12 cellular contexts compared by ENCODE assay signal in genomic region chr6:127458817-127459216, GRCh38. TPM values are rescaled to one million over a fixed set of nuclear protein-coding genes. Genes with fewer than 3 reads are reported as not detected.
DNase-seq lines count a peak whose midpoint lies in the region; ATAC-seq and TF ChIP-seq lines count a peak whose summit lies in the region.
"Had no signal": no experiment of that assay in that cellular context is flagged by ENCODE, and none has a peak within 500 bp of the region (broad histone marks: within the 10 kb centered on the region; RNA-seq: fewer than 3 reads in every experiment).

No MANE protein-coding gene starts in this region.

- no peak for TF ChIP-seq EP300 in stomach (IDR thresholded peaks at IDR 0.05)

- H3K4me3 ChIP-seq in HFF-Myc (replicated peaks; ENCODE audit: low read depth, low read length) (0 out of 2 replicates have a peak overlapping the region, but pooled peaks have one; percentile 4), body of pancreas (no peak overlapping the region), stomach (peak overlapping the region; percentile 37 to 41 (median 40))

- peak; percentile 60 for ATAC-seq in body of pancreas
- no peak for ATAC-seq in activated T-cell treated with anti-CD3 and anti-CD28 coated beads, Interleukin-2, amount 50 U/mL, for 72 hours (replicated peaks in 1 of 2)
- ATAC-seq in activated naive CD4-positive, alpha-beta T cell treated with anti-CD3 and anti-CD28 coated beads, Interleukin-2, amount 50 U/mL, for 72 hours: no peak

- H3K27ac Mint-ChIP-seq in activated T-cell treated with anti-CD3 and anti-CD28 coated beads, Interleukin-2, amount 50 U/mL, for 72 hours: no peak overlapping the region
- no peak overlapping the region for H3K27ac Mint-ChIP-seq in activated naive CD4-positive, alpha-beta T cell treated with anti-CD3 and anti-CD28 coated beads, Interleukin-2, amount 50 U/mL, for 72 hours
- H3K27ac Mint-ChIP-seq: immature natural killer cell had no signal

- no peaks in the 10 kb centered on the region for H3K36me3 Mint-ChIP-seq in activated T-cell treated with anti-CD3 and anti-CD28 coated beads, Interleukin-2, amount 50 U/mL, for 72 hours (ENCODE audit: insufficient read depth in 2 of 2)
- H3K36me3 Mint-ChIP-seq in activated naive CD4-positive, alpha-beta T cell treated with anti-CD3 and anti-CD28 coated beads, Interleukin-2, amount 50 U/mL, for 72 hours: no peaks in the 10 kb centered on the region
- H3K36me3 Mint-ChIP-seq: immature natural killer cell had no signal

- intact Hi-C loops in body of pancreas (cut with DNase I): no loop called here
- intact Hi-C loops in stomach (cut with DNase I; ENCODE audit: low total_unique reads): no loop called here

- H3K9me3 ChIP-seq in body of pancreas: no peaks in the 10 kb centered on the region
- no peaks in the 10 kb centered on the region for H3K9me3 ChIP-seq in stomach

- 33 to 36% methylated on average over 4 of the region's 4 CpGs for WGBS in body of pancreas, 2 donors
- 34 to 48% (median 42%) methylated on average over 4 of the region's 4 CpGs for whole genome bisulfite sequencing in stomach, 5 donors

- H3K4me3 Mint-ChIP-seq in activated T-cell treated with anti-CD3 and anti-CD28 coated beads, Interleukin-2, amount 50 U/mL, for 72 hours: no peak overlapping the region
- H3K4me3 Mint-ChIP-seq: immature natural killer cell had no signal

- H3K9me3 Mint-ChIP-seq in activated T-cell treated with anti-CD3 and anti-CD28 coated beads, Interleukin-2, amount 50 U/mL, for 72 hours: no peaks in the 10 kb centered on the region
- no peaks in the 10 kb centered on the region for H3K9me3 Mint-ChIP-seq in activated naive CD4-positive, alpha-beta T cell treated with anti-CD3 and anti-CD28 coated beads, Interleukin-2, amount 50 U/mL, for 72 hours
- H3K9me3 Mint-ChIP-seq: immature natural killer cell had no signal

- TF ChIP-seq CTCF in HFF-Myc (IDR thresholded peaks at IDR 0.05; ENCODE audit: low read depth, low read length, missing control alignments) (no peak), body of pancreas (IDR thresholded peaks at IDR 0.05) (no peak), stomach (IDR thresholded peaks at IDR 0.05) (no peak)

- H3K36me3 ChIP-seq in body of pancreas (replicated peaks in 1 of 2; ENCODE audit: insufficient read depth in 1 of 2, low read depth in 2 of 2): no peaks in the 10 kb centered on the region
- no peaks in the 10 kb centered on the region for H3K36me3 ChIP-seq in stomach

- H3K27ac ChIP-seq in body of pancreas (peak overlapping the region in 2 of 4 donors; percentile 43 to 44), stomach (peak overlapping the region; percentile 18 to 82 (median 75))
- H3K27ac ChIP-seq: WERI-Rb-1 had no signal

- no peaks in the 10 kb centered on the region for H3K27me3 Mint-ChIP-seq in activated T-cell treated with anti-CD3 and anti-CD28 coated beads, Interleukin-2, amount 50 U/mL, for 72 hours (ENCODE audit: low read depth)

- TF ChIP-seq POLR2A in body of pancreas (IDR thresholded peaks at IDR 0.05): no peak
- TF ChIP-seq POLR2A in stomach (IDR thresholded peaks at IDR 0.05): no peak

- DNase-seq in HFF-Myc (ENCODE audit: extremely low read depth, low read depth): no peak
- peak in 2 of 4 donors; percentile 25 to 53 for DNase-seq in body of pancreas
- peak; percentile 80 for DNase-seq in islet precursor cell
- DNase-seq in stomach: no peak
- no peak for DNase-seq in activated T-cell treated with anti-CD3 and anti-CD28 coated beads, Interleukin-2, amount 50 U/mL, for 72 hours
- no peak for DNase-seq in NCI-H510A treated with DMSO at 0.1 percent for 48 hours (lab: John Stamatoyannopoulos, UW)
- no peak for DNase-seq in H4 (ENCODE audit: low spot score)
- DNase-seq in activated naive CD4-positive, alpha-beta T cell treated with anti-CD3 and anti-CD28 coated beads, Interleukin-2, amount 50 U/mL, for 72 hours (ENCODE audit: low spot score in 2 of 2): no peak
- DNase-seq: amniotic stem cell, immature natural killer cell, NCI-H2081 treated with DMSO at 0.1 percent for 48 hours, WERI-Rb-1 had no signal

- peaks cover 8% of the 10 kb centered on the region for H3K4me1 Mint-ChIP-seq in activated T-cell treated with anti-CD3 and anti-CD28 coated beads, Interleukin-2, amount 50 U/mL, for 72 hours (ENCODE audit: low read depth)
- H3K4me1 Mint-ChIP-seq: immature natural killer cell had no signal

- H3K27me3 ChIP-seq in body of pancreas: no peaks in the 10 kb centered on the region
- no peaks in the 10 kb centered on the region for H3K27me3 ChIP-seq in stomach

- H3K4me1 ChIP-seq in body of pancreas (peaks cover 8% of the 10 kb centered on the region), stomach (peaks cover 7 to 51% (median 26%) of the 10 kb centered on the region in 4 donors)

RNA-seq across cellular contexts. Expression of gene KIAA0408, which starts 0.4 kb away (rescaled TPM):
- total RNA-seq in body of pancreas (1 to 10 TPM; 1.3 TPM), stomach (10 to 100 TPM in 3 of 5 donors, 1 to 10 TPM in 1, under 1 TPM in 1; 0.87 to 89.3 (median 23.3) TPM)
- 1 to 10 TPM; 1.4 to 3.4 (median 2.5) TPM for polyA plus RNA-seq in stomach
- 1 to 10 TPM; 6.6 TPM for total RNA-seq in activated T-cell treated with anti-CD3 and anti-CD28 coated beads, Interleukin-2, amount 50 U/mL, for 72 hours
- 0.94 and 1.4 TPM in 2 replicates for total RNA-seq in H4 (2014; rRNA removed; shearing (Covaris generic))
- total RNA-seq in activated naive CD4-positive, alpha-beta T cell treated with anti-CD3 and anti-CD28 coated beads, Interleukin-2, amount 50 U/mL, for 72 hours: 1 to 10 TPM; 3.6 to 4.4 TPM
- polyA plus RNA-seq: immature natural killer cell had no signal

Comparison
In these comparisons a context has a peak if more than half of its experiments do, and no peak if none do; other contexts are left out.
1. H3K4me3 ChIP-seq: peak in HFF-Myc (single experiment) and stomach (4 of 4); none in body of pancreas (0 of 2).